In the genomic region with DNA sequence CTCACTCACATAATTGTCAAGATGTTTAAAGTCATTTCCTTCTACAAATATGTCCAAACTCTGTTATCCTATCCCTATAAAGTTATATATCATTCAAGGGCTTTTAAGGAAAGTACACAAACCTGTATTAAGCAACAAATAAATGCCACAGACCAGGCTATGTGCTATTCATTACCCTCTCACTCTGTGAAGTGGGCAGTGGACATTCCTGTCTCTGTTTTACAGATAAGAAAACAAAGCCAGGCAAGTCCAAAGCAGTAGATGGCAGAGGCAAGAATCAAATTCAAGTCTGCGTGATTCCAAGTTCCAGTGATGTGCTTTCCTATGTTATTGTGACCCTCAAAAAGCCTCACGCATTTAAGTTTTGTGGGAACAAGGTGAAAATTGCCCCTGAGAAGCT, we compare ENCODE assay signal across 17 cellular contexts.
A peak's percentile ranks its signal among the peaks of the same experiment; 100 is the strongest.
DNase-seq lines count a peak whose midpoint lies in the region; ATAC-seq and TF ChIP-seq lines count a peak whose summit lies in the region.
"Had no signal": no experiment of that assay in that cellular context is flagged by ENCODE, and none has a peak within 500 bp of the region (broad histone marks: within the 10 kb centered on the region; RNA-seq: fewer than 3 reads in every experiment).

No MANE protein-coding gene starts in this region.

- ATAC-seq in heart left ventricle (peak; percentile 56 to 91 (median 86)), HG03045 (IDR thresholded peaks at IDR 0.05; ENCODE audit: unreplicated experiment) (no peak)
- ATAC-seq: stimulated activated naive B cell treated with anti-CD40 and anti-IgM and Interleukin-4, amounts not matched to agents 10 μg/mL and 1 μg/mL and 100 μg/mL, for 72 hours had no signal

- no peak for TF ChIP-seq POLR2A in heart left ventricle (IDR thresholded peaks at IDR 0.05)

- no peak for TF ChIP-seq CTCF in heart left ventricle (IDR thresholded peaks at IDR 0.05)

- intact Hi-C loops in heart left ventricle (cut with DNase I): loop anchor here in 4 of 10 donors (5.0 kb wide), 4 partner anchors 35 to 60 kb away; no protein-coding TSS in a partner anchor

- H3K4me2 ChIP-seq in trophoblast cell (ENCODE audit: low read length): peak overlapping the region; percentile 28

- H2BK5ac ChIP-seq in trophoblast cell (ENCODE audit: low read depth, low read length, poor library complexity): peak overlapping the region; percentile 73

- H3K4me3 ChIP-seq in heart left ventricle (peak overlapping the region in 7 of 12 donors; percentile 3 to 32 (median 11)), trophoblast cell (ENCODE audit: low read depth, low read length) (no peak overlapping the region)

- H3K9me3 ChIP-seq in heart left ventricle: peaks cover 0 to 4% (median 0%) of the 10 kb centered on the region in 12 donors
- H3K9me3 ChIP-seq in trophoblast cell (ENCODE audit: insufficient read depth, low read depth, low read length): no peaks in the 10 kb centered on the region
- H3K9me3 ChIP-seq: BE2C had no signal

- peaks cover 0 to 79% (median 35%) of the 10 kb centered on the region in 12 donors for H3K4me1 ChIP-seq in heart left ventricle
- peaks cover 9 to 15% of the 10 kb centered on the region in 2 experiments for H3K4me1 ChIP-seq in trophoblast cell (ENCODE audit: control insufficient read depth in 1 of 2, insufficient read depth in 2 of 2, low read length in 2 of 2)
- H3K4me1 ChIP-seq: BE2C had no signal

- DNase-seq in H4 (ENCODE audit: low spot score): peak; percentile 2
- peak; percentile 35 for DNase-seq in SW480 (ENCODE audit: low spot score)
- DNase-seq in heart left ventricle: no peak
- peak in 1 of 2 donors; percentile 56 for DNase-seq in trophoblast cell
- no peak for DNase-seq in NCI-H187 treated with DMSO at 0.1 percent for 48 hours (lab: John Stamatoyannopoulos, UW)
- DNase-seq in NCI-H2081 (lab: John Stamatoyannopoulos, UW): no peak
- DNase-seq: activated CD4-positive, alpha-beta T cell treated with anti-CD3 and anti-CD28 coated beads, Interleukin-2, amount 10 ng/mL, durations not matched to agents 24 days and 14 days; activated T-cell treated with anti-CD3 and anti-CD28 coated beads, Interleukin-2, amount 50 U/mL, for 1 hour; anterior cingulate cortex; BE2C; H9; NCI-H2171; nucleus accumbens; SHP77; stimulated activated naive B cell treated with anti-CD40 and anti-IgM and Interleukin-4, amounts not matched to agents 10 μg/mL and 1 μg/mL and 100 μg/mL, for 72 hours; T-helper 9 cell had no signal

- H4K8ac ChIP-seq in trophoblast cell (ENCODE audit: low read depth, low read length): no peak overlapping the region

- no peaks in the 10 kb centered on the region for H3K36me3 ChIP-seq in heart left ventricle
- H3K36me3 ChIP-seq in trophoblast cell (ENCODE audit: control insufficient read depth in 1 of 2, insufficient read depth in 2 of 2, low read length in 2 of 2): no peaks in the 10 kb centered on the region
- H3K36me3 ChIP-seq: BE2C had no signal

- no peaks in the 10 kb centered on the region for H3K79me2 ChIP-seq in trophoblast cell (ENCODE audit: control insufficient read depth, insufficient read depth, low read length, poor library complexity)

- H2AFZ ChIP-seq in trophoblast cell (ENCODE audit: insufficient read depth, low read length, poor library complexity): no peak overlapping the region

- peak overlapping the region; percentile 70 for H3K14ac ChIP-seq in trophoblast cell (ENCODE audit: low read length)

- peak overlapping the region; percentile 74 for H4K91ac ChIP-seq in trophoblast cell (ENCODE audit: low read depth, low read length)

- H3K4ac ChIP-seq in trophoblast cell (ENCODE audit: low read depth, low read length): peak overlapping the region; percentile 9

- no peak overlapping the region for H4K12ac ChIP-seq in trophoblast cell (ENCODE audit: low read depth, low read length)

- H2AK5ac ChIP-seq in trophoblast cell (ENCODE audit: low read length): no peak overlapping the region

- no peak overlapping the region for H3K9ac ChIP-seq in trophoblast cell (ENCODE audit: low read length)

- peak overlapping the region; percentile 6 to 80 (median 67) for H3K27ac ChIP-seq in heart left ventricle
- peak overlapping the region; percentile 56 for H3K27ac ChIP-seq in trophoblast cell (ENCODE audit: low read depth, low read length)

- H3K18ac ChIP-seq in trophoblast cell (ENCODE audit: low read length): no peak overlapping the region

- peak overlapping the region; percentile 61 for H2BK12ac ChIP-seq in trophoblast cell (ENCODE audit: low read length)

- H3K27me3 ChIP-seq in heart left ventricle (no peaks in the 10 kb centered on the region), trophoblast cell (ENCODE audit: insufficient read depth, low read length) (no peaks in the 10 kb centered on the region)
- H3K27me3 ChIP-seq: BE2C had no signal

- H2BK120ac ChIP-seq in trophoblast cell (ENCODE audit: insufficient read depth, low read length, poor library complexity): peak overlapping the region; percentile 94

- H3K23ac ChIP-seq in trophoblast cell (ENCODE audit: low read length): no peak overlapping the region

- peaks cover 4% of the 10 kb centered on the region for H3K79me1 ChIP-seq in trophoblast cell (ENCODE audit: low read length)

- 34 to 55% (median 43%) methylated on average over 2 of the region's 2 CpGs for WGBS in heart left ventricle, 4 donors
- no CpG with 5 or more reads among the region's 2 CpGs for WGBS in trophoblast cell (ENCODE audit: extremely low coverage, insufficient coverage, insufficient read length)

Comparison
In these comparisons a context has a peak if more than half of its experiments do, and no peak if none do; other contexts are left out.
1. DNase-seq: peak in H4 (single experiment) and SW480 (single experiment); none in heart left ventricle (0 of 5), NCI-H187 treated with DMSO at 0.1 percent for 48 hours (single experiment) and NCI-H2081 (0 of 2).